Comparison of ENCODE assay signal across 1 cellular context in genomic region chr17:80807882-80808281, GRCh38.
TF ChIP-seq lines count a peak whose summit lies in the region.

No MANE protein-coding gene starts in this region.

TF ChIP-seq in K562, 482 proteins besides CTCF, POLR2A, EP300 and RAD21 (continued from another document):
- TF ChIP-seq NCOR1 (IDR thresholded peaks at IDR 0.05): peak; percentile 66; the same call in 1 of the 2 replicates
- no peak for TF ChIP-seq NR0B1 (IDR thresholded peaks at IDR 0.05; ENCODE audit: partially characterized antibody)
- no peak for TF ChIP-seq TCF7 (IDR thresholded peaks at IDR 0.05; ENCODE audit: borderline replicate concordance)
- TF ChIP-seq SMAD2 (IDR thresholded peaks at IDR 0.05; ENCODE audit: low read depth, low read length): no peak
